ENCODE assay signal across 9 cellular contexts in the genomic region with DNA sequence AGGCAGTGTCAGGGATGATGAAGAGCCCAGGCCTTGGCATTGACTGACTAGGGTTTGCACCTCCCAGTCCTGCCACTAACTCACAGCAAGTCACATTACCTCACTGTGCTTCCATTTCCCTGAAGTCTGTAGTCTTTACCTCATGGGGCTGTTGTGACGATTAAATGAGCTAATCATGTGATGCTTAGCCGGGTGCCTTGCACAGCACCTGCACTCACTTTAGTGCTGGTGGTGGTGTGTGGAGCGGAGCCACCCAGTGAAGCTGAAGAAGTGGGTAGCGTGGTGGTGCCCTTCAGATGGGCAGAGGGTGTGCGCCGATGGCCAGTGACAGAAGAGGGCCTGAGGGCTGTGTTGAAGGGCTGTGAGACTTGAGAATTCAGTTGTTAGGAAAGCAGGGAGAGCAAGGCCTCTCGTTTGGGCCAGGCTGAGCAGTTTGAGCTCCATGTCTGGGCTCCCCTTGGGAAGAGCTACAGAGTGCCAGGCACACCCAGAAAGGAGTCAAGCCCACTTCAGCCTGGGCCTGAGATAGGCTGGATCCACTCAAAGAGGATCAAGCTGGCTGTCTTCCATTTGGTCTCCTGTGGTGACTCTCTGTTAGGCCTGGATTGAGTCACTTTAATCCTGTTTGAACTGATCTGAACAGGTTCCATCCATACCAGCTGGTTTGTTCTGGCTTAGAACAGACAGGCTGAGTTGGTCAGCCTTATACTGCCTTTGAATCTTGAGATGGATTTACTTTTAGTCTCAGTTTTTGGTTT. TPM values are rescaled to one million over a fixed set of nuclear protein-coding genes. Genes with fewer than 3 reads are reported as not detected.
DNase-seq lines count a peak whose midpoint lies in the region; ATAC-seq and TF ChIP-seq lines count a peak whose summit lies in the region.
"Had no signal": no experiment of that assay in that cellular context is flagged by ENCODE, and none has a peak within 500 bp of the region (broad histone marks: within the 10 kb centered on the region; RNA-seq: fewer than 3 reads in every experiment).

No MANE protein-coding gene starts in this region.

- DNase-seq in H9 (no peak), RWPE2 (ENCODE audit: low spot score) (no peak), foreskin keratinocyte (peak; percentile 86 to 92), gastrocnemius medialis (peak in 1 of 2 donors; percentile 15), BE2C (no peak), NCI-H748 treated with DMSO at 0.1 percent for 48 hours (lab: John Stamatoyannopoulos, UW) (no peak)
- no peak for DNase-seq in activated CD4-positive, alpha-beta T cell treated with anti-CD3 and anti-CD28 coated beads for 48 hours
- DNase-seq: nucleus accumbens had no signal

- H3K27ac ChIP-seq in H9 (ENCODE audit: insufficient read length, low read depth, low read length) (no peak overlapping the region), RWPE2 (ENCODE audit: poor library complexity, severe bottlenecking) (peak overlapping the region; percentile 68), foreskin keratinocyte (peak overlapping the region; percentile 42), gastrocnemius medialis (peak overlapping the region; percentile 62 to 74 (median 69))

- no peaks in the 10 kb centered on the region for H3K27me3 ChIP-seq in H9 (ENCODE audit: insufficient read depth, low read length)
- no peaks in the 10 kb centered on the region for H3K27me3 ChIP-seq in RWPE2 (ENCODE audit: insufficient read depth, poor library complexity, severe bottlenecking)
- H3K27me3 ChIP-seq in foreskin keratinocyte: no peaks in the 10 kb centered on the region
- H3K27me3 ChIP-seq in gastrocnemius medialis: no peaks in the 10 kb centered on the region
- no peaks in the 10 kb centered on the region for H3K27me3 ChIP-seq in BE2C

- H4K91ac ChIP-seq in H9 (ENCODE audit: insufficient read length, low read depth, low read length): no peak overlapping the region

- H3T11ph ChIP-seq in H9 (ENCODE audit: low read length): no peak overlapping the region

- H3K36me3 ChIP-seq in RWPE2 (ENCODE audit: low read depth): no peaks in the 10 kb centered on the region
- H3K36me3 ChIP-seq in gastrocnemius medialis: no peaks in the 10 kb centered on the region
- no peaks in the 10 kb centered on the region for H3K36me3 ChIP-seq in BE2C

- no peaks in the 10 kb centered on the region for H3K79me2 ChIP-seq in H9 (ENCODE audit: insufficient read depth, low read length)

- no peak overlapping the region for H4K8ac ChIP-seq in H9 (replicated peaks; ENCODE audit: insufficient read length, low read depth, low read length)

- no peaks in the 10 kb centered on the region for H3K9me3 Mint-ChIP-seq in H9

- no peak overlapping the region for H2BK12ac ChIP-seq in H9 (ENCODE audit: insufficient read length, low read depth, low read length)

- no peaks in the 10 kb centered on the region for H3K36me3 Mint-ChIP-seq in H9 (ENCODE audit: insufficient read depth in 1 of 3, low read depth in 3 of 3)

- H3K4me1 ChIP-seq in H9 (ENCODE audit: insufficient read depth, low read length) (no peaks in the 10 kb centered on the region; the same call in 1 of the 2 replicates), RWPE2 (ENCODE audit: insufficient read depth, poor library complexity, severe bottlenecking) (peaks cover 12% of the 10 kb centered on the region), foreskin keratinocyte (peaks cover 15% of the 10 kb centered on the region), gastrocnemius medialis (peaks cover 33 to 34% of the 10 kb centered on the region in 2 donors), BE2C (no peaks in the 10 kb centered on the region; the same call in 1 of the 2 replicates)

- in situ Hi-C loops in gastrocnemius medialis (cut with MboI; ENCODE audit: low sequenced_read_pairs in 4 of 4): no loop called here

- no peak overlapping the region for H3K56ac ChIP-seq in H9 (ENCODE audit: insufficient read length, low read depth, low read length)

- no peak overlapping the region for H3K9ac ChIP-seq in H9 (ENCODE audit: extremely low read depth, insufficient read length, low read length)

- no peak for TF ChIP-seq CTCF in H9 (conservative IDR thresholded peaks at IDR 0.05)
- TF ChIP-seq CTCF in RWPE2 (IDR thresholded peaks at IDR 0.05; ENCODE audit: poor library complexity, severe bottlenecking): no peak
- TF ChIP-seq CTCF in foreskin keratinocyte (conservative IDR thresholded peaks at IDR 0.05): no peak
- TF ChIP-seq CTCF in gastrocnemius medialis (IDR thresholded peaks at IDR 0.05 in 4 of 5, conservative IDR thresholded peaks at IDR 0.05 in 1 of 5): no peak
- TF ChIP-seq CTCF in BE2C (IDR thresholded peaks at IDR 0.05; ENCODE audit: low read depth, low read length): no peak

- H3K4me3 ChIP-seq in RWPE2 (ENCODE audit: severe bottlenecking) (no peak overlapping the region), gastrocnemius medialis (no peak overlapping the region), BE2C (ENCODE audit: low read depth, low read length) (no peak overlapping the region)

- TF ChIP-seq POLR2A in gastrocnemius medialis (IDR thresholded peaks at IDR 0.05): no peak

- H3K9me3 ChIP-seq in H9 (ENCODE audit: control insufficient read depth, low read depth, low read length): no peaks in the 10 kb centered on the region
- no peaks in the 10 kb centered on the region for H3K9me3 ChIP-seq in RWPE2 (ENCODE audit: severe bottlenecking)
- H3K9me3 ChIP-seq in gastrocnemius medialis: no peaks in the 10 kb centered on the region
- H3K9me3 ChIP-seq in BE2C: no peaks in the 10 kb centered on the region

- no peak overlapping the region; the same call in 1 of the 2 replicates for H3K14ac ChIP-seq in H9 (ENCODE audit: insufficient read depth, low read length)

- peak overlapping the region; percentile 56 to 81 (median 81); a peak in 6 of 7 replicates for H3K27ac Mint-ChIP-seq in H9

- no peak overlapping the region for H2AFZ ChIP-seq in H9 (ENCODE audit: low read length)

- no peaks in the 10 kb centered on the region for H3K27me3 Mint-ChIP-seq in H9 (ENCODE audit: low read depth)

- no peak overlapping the region for H2BK120ac ChIP-seq in H9 (ENCODE audit: low read depth, low read length, poor library complexity, severe bottlenecking)

- no peak overlapping the region for H3K18ac ChIP-seq in H9 (ENCODE audit: insufficient read length, low read depth, low read length)

- peak; percentile 83 for ATAC-seq in RWPE2 (ENCODE audit: low read depth)
- ATAC-seq in foreskin keratinocyte: peak; percentile 90
- ATAC-seq in gastrocnemius medialis: peak; percentile 18 to 59
- no peak for ATAC-seq in GM19467 (IDR thresholded peaks at IDR 0.05; ENCODE audit: unreplicated experiment)

- H3K23ac ChIP-seq in H9 (ENCODE audit: insufficient read length, low read depth, low read length): no peak overlapping the region

- H3K4me1 Mint-ChIP-seq in H9: peaks cover 7 to 10% of the 10 kb centered on the region in 2 experiments

- intact Hi-C loops in gastrocnemius medialis (cut with DNase I; ENCODE audit: low total_unique reads): loop anchor here (5.0 kb wide), 1 partner anchor 230 kb away; no protein-coding TSS in a partner anchor

- no peak overlapping the region for H2BK15ac ChIP-seq in H9 (ENCODE audit: low read depth, low read length)

- H2BK5ac ChIP-seq in H9 (ENCODE audit: insufficient read length, low read length): no peak overlapping the region

- H3K79me1 ChIP-seq in H9 (ENCODE audit: insufficient read depth, low read depth, low read length, poor library complexity, severe bottlenecking): no peaks in the 10 kb centered on the region

- H3K23me2 ChIP-seq in H9 (ENCODE audit: insufficient read length, low read depth, low read length, poor library complexity, severe bottlenecking): no peaks in the 10 kb centered on the region

- WGBS in H9 (ENCODE audit: extremely low coverage, insufficient read length, low lambda C conversion rate): no CpG with 5 or more reads among the region's 7 CpGs

- no peak overlapping the region for H3K4ac ChIP-seq in H9 (ENCODE audit: low read depth, low read length)

- H4K20me1 ChIP-seq in H9 (ENCODE audit: control insufficient read depth, insufficient read depth, insufficient read length): no peaks in the 10 kb centered on the region

- H4K5ac ChIP-seq in H9 (ENCODE audit: insufficient read length, low read depth, low read length): no peak overlapping the region

- no peak overlapping the region for H3K4me2 ChIP-seq in H9 (ENCODE audit: insufficient read depth, insufficient read length, low read length)

- no peak overlapping the region for H2BK20ac ChIP-seq in H9 (ENCODE audit: low read depth, low read length, poor library complexity, severe bottlenecking)

- no peak overlapping the region for H3K4me3 Mint-ChIP-seq in H9

- H2AK5ac ChIP-seq in H9 (ENCODE audit: insufficient read length, low read length): peak overlapping the region; percentile 28

RNA-seq across cellular contexts. Expression of gene RALGPS1, which starts 42.5 kb away (rescaled TPM):
- total RNA-seq in H9 (2021) (17.8 and 18.6 TPM in 2 replicates), foreskin keratinocyte (1.2 and 1.9 TPM in 2 replicates), gastrocnemius medialis (10 to 100 TPM in 1 of 4 donors, 1 to 10 TPM in 3; 2.2 to 10.3 (median 5.4) TPM)
- polyA plus RNA-seq in foreskin keratinocyte: 0.47 and 0.75 TPM in 2 replicates
- 9.3 TPM for polyA plus RNA-seq in BE2C (2012; ENCODE audit: insufficient read depth, insufficient read length, low read depth)

Comparison
In these comparisons a context has a peak if more than half of its experiments do, and no peak if none do; other contexts are left out.
1. DNase-seq: peak in foreskin keratinocyte (2 of 2); none in H9 (single experiment), RWPE2 (single experiment), BE2C (single experiment), activated CD4-positive, alpha-beta T cell treated with anti-CD3 and anti-CD28 coated beads for 48 hours (single experiment) and NCI-H748 treated with DMSO at 0.1 percent for 48 hours (single experiment).